15 cellular contexts compared by ENCODE assay signal in the genomic region with DNA sequence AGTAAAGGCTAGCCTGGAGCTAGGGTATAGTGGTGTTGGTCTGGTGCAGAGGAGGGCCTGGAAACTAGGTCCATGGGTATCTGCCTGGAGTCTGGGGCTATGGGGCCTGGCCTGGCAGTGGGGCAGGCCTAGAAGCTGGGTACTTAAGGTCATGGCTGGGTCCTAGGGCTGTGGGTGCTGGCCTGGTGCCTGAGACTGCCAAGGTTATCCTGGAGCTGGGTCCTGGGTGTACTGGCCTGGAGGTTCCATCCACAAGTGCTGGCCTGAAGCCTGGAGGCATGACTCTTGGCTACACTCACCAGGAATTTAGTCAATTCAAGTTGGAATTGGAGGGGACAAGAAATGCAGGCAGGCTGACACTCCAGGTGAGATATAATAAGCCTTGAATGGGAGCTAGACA.
DNase-seq lines count a peak whose midpoint lies in the region; ATAC-seq, FAIRE-seq and TF ChIP-seq lines count a peak whose summit lies in the region.
"Had no signal": no experiment of that assay in that cellular context is flagged by ENCODE, and none has a peak within 500 bp of the region (broad histone marks: within the 10 kb centered on the region; RNA-seq: fewer than 3 reads in every experiment).

No MANE protein-coding gene starts in this region.

- H2BK120ac ChIP-seq in trophoblast cell (ENCODE audit: insufficient read depth, low read length, poor library complexity) = no peak overlapping the region

- no peak overlapping the region for H3K23ac ChIP-seq in trophoblast cell (ENCODE audit: low read length)

- H3K18ac ChIP-seq in trophoblast cell (ENCODE audit: low read length) = no peak overlapping the region

- H3K9me3 ChIP-seq in heart right ventricle (peaks cover 0 to 10% (median 0%) of the 10 kb centered on the region in 11 donors), trophoblast cell (ENCODE audit: insufficient read depth, low read depth, low read length) (peaks cover 4% of the 10 kb centered on the region)

- peak; percentile 16 for FAIRE-seq in GM12891 (lab: Jason Lieb, UNC)
- FAIRE-seq: D721Med, H1 had no signal

- no peak overlapping the region for H3K4me3 ChIP-seq in heart right ventricle
- no peak overlapping the region for H3K4me3 ChIP-seq in trophoblast cell (ENCODE audit: low read depth, low read length)

- H3K27me3 ChIP-seq in heart right ventricle = peaks cover 0 to 43% (median 0%) of the 10 kb centered on the region in 7 donors
- H3K27me3 ChIP-seq in trophoblast cell (ENCODE audit: insufficient read depth, low read length) = no peaks in the 10 kb centered on the region

- ATAC-seq in heart right ventricle = peak in 7 of 8 donors; percentile 49 to 97 (median 74)
- ATAC-seq: CD8-positive, alpha-beta T cell had no signal

- intact Hi-C loops in heart right ventricle (cut with DNase I) = no loop called here

- H2BK12ac ChIP-seq in trophoblast cell (ENCODE audit: low read length) = no peak overlapping the region

- H4K8ac ChIP-seq in trophoblast cell (ENCODE audit: low read depth, low read length) = peak overlapping the region; percentile 4

- H3K79me2 ChIP-seq in trophoblast cell (ENCODE audit: control insufficient read depth, insufficient read depth, low read length, poor library complexity) = no peaks in the 10 kb centered on the region

- H4K12ac ChIP-seq in trophoblast cell (ENCODE audit: low read depth, low read length) = no peak overlapping the region

- H4K91ac ChIP-seq in trophoblast cell (ENCODE audit: low read depth, low read length) = no peak overlapping the region

- TF ChIP-seq CTCF in heart right ventricle (IDR thresholded peaks at IDR 0.05) = no peak

- no peaks in the 10 kb centered on the region for H3K79me1 ChIP-seq in trophoblast cell (ENCODE audit: low read length)

- no peak for TF ChIP-seq POLR2A in GM12891 (IDR thresholded peaks at IDR 0.05; ENCODE audit: low read depth, low read length)

- no peak overlapping the region for H2AFZ ChIP-seq in trophoblast cell (ENCODE audit: insufficient read depth, low read length, poor library complexity)

- no peak overlapping the region for H3K4me2 ChIP-seq in trophoblast cell (ENCODE audit: low read length)

- H2BK5ac ChIP-seq in trophoblast cell (ENCODE audit: low read depth, low read length, poor library complexity) = no peak overlapping the region

- H3K9ac ChIP-seq in trophoblast cell (ENCODE audit: low read length) = no peak overlapping the region

- peaks cover 0 to 3% (median 0%) of the 10 kb centered on the region in 9 donors for H3K36me3 ChIP-seq in heart right ventricle
- H3K36me3 ChIP-seq in trophoblast cell (ENCODE audit: control insufficient read depth in 1 of 2, insufficient read depth in 2 of 2, low read length in 2 of 2) = peaks cover 7 to 8% of the 10 kb centered on the region in 2 experiments

- H2AK5ac ChIP-seq in trophoblast cell (ENCODE audit: low read length) = no peak overlapping the region

- no peak overlapping the region for H3K4ac ChIP-seq in trophoblast cell (ENCODE audit: low read depth, low read length)

- H3K14ac ChIP-seq in trophoblast cell (ENCODE audit: low read length) = no peak overlapping the region

- no peaks in the 10 kb centered on the region for H3K4me1 ChIP-seq in heart right ventricle
- no peaks in the 10 kb centered on the region for H3K4me1 ChIP-seq in trophoblast cell (ENCODE audit: control insufficient read depth in 1 of 2, insufficient read depth in 2 of 2, low read length in 2 of 2)

- DNase-seq in GM12891 (ENCODE audit: insufficient read length, low spot score) = no peak
- DNase-seq in M059J (ENCODE audit: low read depth) = peak; percentile 9
- DNase-seq in heart right ventricle = peak; percentile 7 to 26
- peak in 1 of 2 donors; percentile 12 for DNase-seq in trophoblast cell
- DNase-seq in H4 (ENCODE audit: low spot score) = no peak
- no peak for DNase-seq in cortex of kidney (lab: John Stamatoyannopoulos, UW)
- DNase-seq: CD8-positive, alpha-beta T cell; COR-L47; DMS153; DMS79 treated with DMSO at 0.1 percent for 48 hours; EL; HCEC 1CT; HFFc6 had no signal

- H3K27ac ChIP-seq in heart right ventricle = no peak overlapping the region
- H3K27ac ChIP-seq in trophoblast cell (ENCODE audit: low read depth, low read length) = no peak overlapping the region

TF ChIP-seq in GM12891, 5 proteins besides CTCF, POLR2A, EP300 and RAD21:
- TF ChIP-seq POU2F2 (IDR thresholded peaks at IDR 0.05; ENCODE audit: low read depth, low read length) (no peak), SPI1 (IDR thresholded peaks at IDR 0.05; ENCODE audit: low read depth, low read length) (no peak), PAX5 (IDR thresholded peaks at IDR 0.05; ENCODE audit: insufficient read depth, low read length, severe bottlenecking) (no peak), TAF1 (IDR thresholded peaks at IDR 0.05; ENCODE audit: low read depth, low read length) (no peak), POLR2AphosphoS5 (IDR thresholded peaks at IDR 0.05; ENCODE audit: low read depth, low read length) (no peak)

Comparison
In these comparisons a context has a peak if more than half of its experiments do, and no peak if none do; other contexts are left out.
1. DNase-seq: peak in M059J (single experiment) and heart right ventricle (2 of 2); none in GM12891 (single experiment), H4 (single experiment) and cortex of kidney (single experiment).